ENCODE assay signal across 17 cellular contexts in the genomic region with DNA sequence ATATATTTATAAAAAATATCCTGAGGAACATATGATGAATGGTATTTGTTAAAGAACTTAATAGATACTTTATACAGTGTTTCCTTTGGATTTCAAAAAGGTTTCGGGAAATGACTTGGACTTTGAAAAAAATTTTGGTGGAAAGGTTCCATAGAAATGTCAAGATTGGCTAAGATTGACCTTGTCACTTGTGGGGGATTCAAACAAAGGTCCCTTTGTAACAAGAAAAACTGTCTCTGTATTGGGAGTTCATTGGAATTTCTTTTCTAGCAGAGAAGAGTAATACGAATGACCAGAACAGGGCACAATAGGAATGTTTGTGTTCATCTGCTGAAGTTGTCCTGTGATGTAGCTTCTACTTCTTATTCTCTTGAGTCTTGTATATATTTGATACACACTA. TPM values are rescaled to one million over a fixed set of nuclear protein-coding genes. Genes with fewer than 3 reads are reported as not detected.
DNase-seq lines count a peak whose midpoint lies in the region; ATAC-seq, FAIRE-seq and TF ChIP-seq lines count a peak whose summit lies in the region.
"Had no signal": no experiment of that assay in that cellular context is flagged by ENCODE, and none has a peak within 500 bp of the region (broad histone marks: within the 10 kb centered on the region; RNA-seq: fewer than 3 reads in every experiment).

No MANE protein-coding gene starts in this region.

- no TSS peak for BruUV-seq in HepG2 (replicated peaks; lab: Mats Ljungman, UMichigan)

- H3K4me2 ChIP-seq in HepG2 (ENCODE audit: low read depth, low read length), result peak overlapping the region; percentile 20; the same call in 1 of the 2 replicates
- H3K4me2 ChIP-seq: A549 had no signal

- no peak overlapping the region for H3K9ac ChIP-seq in HepG2 (ENCODE audit: insufficient read depth, low read depth, low read length)
- H3K9ac ChIP-seq in rectal smooth muscle tissue (ENCODE audit: low read length), result no peak overlapping the region

- peak; percentile 89 for DNase-seq in HepG2 (ENCODE audit: low spot score)
- no peak for DNase-seq in right lobe of liver
- DNase-seq in lower lobe of right lung, result no peak
- no peak for DNase-seq in D341Med (ENCODE audit: low spot score)
- no peak for DNase-seq in NCI-H1694 treated with DMSO at 0.1 percent for 48 hours (lab: John Stamatoyannopoulos, UW)
- DNase-seq: AML-193; CD4-positive, alpha-beta T cell; DND-41; EL; H9 had no signal

- H3K79me2 ChIP-seq in HepG2 (ENCODE audit: insufficient read depth, low read length), result no peaks in the 10 kb centered on the region

- intact Hi-C loops in HepG2 (cut with micrococcal nuclease; ENCODE audit: unreplicated experiment), result loop anchor here (1.0 kb wide), 2 partner anchors 24 to 87 kb away; no protein-coding TSS in a partner anchor
- intact Hi-C loops in right lobe of liver (cut with DNase I), result no loop called here
- intact Hi-C loops in lower lobe of right lung (cut with DNase I), result no loop called here

- CTCF ChIA-PET in HepG2 (lab: Yijun Ruan, JAX; ENCODE audit: low intra/inter-chr PET ratio, low total read pairs), result no interaction called here

- TF ChIP-seq RAD21 in HepG2 (CRISPR knock-in tag; IDR thresholded peaks at IDR 0.05), result no peak

- H3K9me3 ChIP-seq in HepG2 (ENCODE audit: low read length) (no peaks in the 10 kb centered on the region), right lobe of liver (no peaks in the 10 kb centered on the region), mesodermal cell (ENCODE audit: control insufficient read depth, low read length) (no peaks in the 10 kb centered on the region), lower lobe of right lung (no peaks in the 10 kb centered on the region)
- H3K9me3 ChIP-seq: A549 had no signal

- POLR2A ChIA-PET in HepG2 (lab: Yijun Ruan, JAX), result interaction anchor here (0.5 to 0.9 kb wide), 2 partner anchors 43 to 44 kb away, joined by 3 to 4 read pairs; a partner anchor contains a TSS

- H3K27ac ChIP-seq in HepG2 (ENCODE audit: extremely low read length, insufficient read depth, low read length) (peak overlapping the region; percentile 57), right lobe of liver (no peak overlapping the region), mesodermal cell (ENCODE audit: low read depth, low read length, severe bottlenecking) (peak overlapping the region; percentile 72), rectal smooth muscle tissue (ENCODE audit: low read depth, low read length) (peak overlapping the region; percentile 7), lower lobe of right lung (no peak overlapping the region)
- H3K27ac ChIP-seq: 22Rv1, A549, C4-2B had no signal

- H3K36me3 ChIP-seq in HepG2 (replicated peaks in 1 of 2; ENCODE audit: control insufficient read depth in 1 of 2, insufficient read depth in 2 of 2, low read length in 2 of 2), result no peaks in the 10 kb centered on the region
- no peaks in the 10 kb centered on the region for H3K36me3 ChIP-seq in right lobe of liver
- H3K36me3 ChIP-seq in mesodermal cell (ENCODE audit: control insufficient read depth, insufficient read depth, low read length), result no peaks in the 10 kb centered on the region
- H3K36me3 ChIP-seq in rectal smooth muscle tissue (ENCODE audit: control insufficient read depth, insufficient read depth, low read length), result no peaks in the 10 kb centered on the region
- H3K36me3 ChIP-seq in lower lobe of right lung, result no peaks in the 10 kb centered on the region

- peaks cover 54% of the 10 kb centered on the region for H3K4me1 ChIP-seq in HepG2 (ENCODE audit: insufficient read depth, low read length)
- H3K4me1 ChIP-seq in right lobe of liver, result peaks cover 0 to 16% (median 3%) of the 10 kb centered on the region in 4 donors
- H3K4me1 ChIP-seq in mesodermal cell (ENCODE audit: control insufficient read depth, insufficient read depth, low read length, poor library complexity, severe bottlenecking), result peaks cover 11% of the 10 kb centered on the region
- H3K4me1 ChIP-seq in rectal smooth muscle tissue (ENCODE audit: control insufficient read depth, insufficient read depth, low read length), result peaks cover 15% of the 10 kb centered on the region
- no peaks in the 10 kb centered on the region for H3K4me1 ChIP-seq in lower lobe of right lung
- H3K4me1 ChIP-seq: A549 had no signal

- TF ChIP-seq POLR2A in HepG2 (IDR thresholded peaks at IDR 0.05; ENCODE audit: insufficient read depth in 1 of 2, low read depth in 2 of 2, low read length in 2 of 2) (no peak), right lobe of liver (IDR thresholded peaks at IDR 0.05) (no peak)

- in situ Hi-C loops in HepG2 (cut with HindIII; ENCODE audit: extremely low pct_ligation_motif_present, low pct_unique_long_range_greater_than_20kb), result no loop called here

- H3K27me3 ChIP-seq in HepG2 (ENCODE audit: control insufficient read depth in 1 of 2, insufficient read depth in 2 of 2, low read length in 2 of 2), result no peaks in the 10 kb centered on the region
- H3K27me3 ChIP-seq in right lobe of liver, result no peaks in the 10 kb centered on the region
- H3K27me3 ChIP-seq in rectal smooth muscle tissue (ENCODE audit: control insufficient read depth, insufficient read depth, low read length), result no peaks in the 10 kb centered on the region
- H3K27me3 ChIP-seq in lower lobe of right lung (ENCODE audit: low read depth), result no peaks in the 10 kb centered on the region

- no peak overlapping the region for H2AFZ ChIP-seq in HepG2 (ENCODE audit: low read length)

- peak; percentile 70 for FAIRE-seq in HepG2 (lab: Jason Lieb, UNC)
- FAIRE-seq: A549, GM12878, H1 had no signal

- H3K4me3 ChIP-seq in HepG2 (replicated peaks in 1 of 3; ENCODE audit: insufficient read depth in 1 of 3, low read depth in 2 of 3, low read length in 3 of 3) (no peak overlapping the region; a peak in 1 of 6 replicates), right lobe of liver (no peak overlapping the region), mesodermal cell (ENCODE audit: extremely low read depth, insufficient read depth, low read length, poor library complexity, severe bottlenecking) (no peak overlapping the region), rectal smooth muscle tissue (ENCODE audit: low read length) (no peak overlapping the region), lower lobe of right lung (no peak overlapping the region)
- H3K4me3 ChIP-seq: A549, GM12878 had no signal

- H4K20me1 ChIP-seq in HepG2 (ENCODE audit: insufficient read depth, low read length), result no peaks in the 10 kb centered on the region

- peak in 1 of 2 experiments; percentile 72; a peak in 2 of 4 replicates for TF ChIP-seq EP300 in HepG2 (IDR thresholded peaks at IDR 0.05; ENCODE audit: low read depth in 2 of 2, low read length in 2 of 2)
- no peak for TF ChIP-seq EP300 in HepG2 (CRISPR knock-in tag; IDR thresholded peaks at IDR 0.05; ENCODE audit: borderline replicate concordance)

- TF ChIP-seq CTCF in HepG2 (CRISPR knock-in tag; IDR thresholded peaks at IDR 0.05) (no peak), right lobe of liver (IDR thresholded peaks at IDR 0.05) (no peak), lower lobe of right lung (IDR thresholded peaks at IDR 0.05) (no peak)

- WGBS in HepG2 (ENCODE audit: low lambda C conversion rate), result 8% methylated on average over 2 of the region's 2 CpGs
- WGBS in right lobe of liver (ENCODE audit: insufficient coverage, low coverage, low lambda C conversion rate, missing lambda C conversion rate), result 85% methylated on average over 2 of the region's 2 CpGs
- 82 to 100% methylated on average over 1 to 2 of the region's 2 CpGs for WGBS in mesodermal cell (ENCODE audit: insufficient coverage in 2 of 2), 2 experiments

- ATAC-seq in HepG2 (peak; percentile 97), right lobe of liver (no peak), lower lobe of right lung (no peak)
- ATAC-seq: A549, GM12878 had no signal

TF ChIP-seq in HepG2, 621 proteins besides CTCF, POLR2A, EP300 and RAD21 (continues in another document):
- TF ChIP-seq EEA1 (CRISPR knock-in tag; IDR thresholded peaks at IDR 0.05; ENCODE audit: borderline replicate concordance), result no peak
- TF ChIP-seq, protein P1, sequence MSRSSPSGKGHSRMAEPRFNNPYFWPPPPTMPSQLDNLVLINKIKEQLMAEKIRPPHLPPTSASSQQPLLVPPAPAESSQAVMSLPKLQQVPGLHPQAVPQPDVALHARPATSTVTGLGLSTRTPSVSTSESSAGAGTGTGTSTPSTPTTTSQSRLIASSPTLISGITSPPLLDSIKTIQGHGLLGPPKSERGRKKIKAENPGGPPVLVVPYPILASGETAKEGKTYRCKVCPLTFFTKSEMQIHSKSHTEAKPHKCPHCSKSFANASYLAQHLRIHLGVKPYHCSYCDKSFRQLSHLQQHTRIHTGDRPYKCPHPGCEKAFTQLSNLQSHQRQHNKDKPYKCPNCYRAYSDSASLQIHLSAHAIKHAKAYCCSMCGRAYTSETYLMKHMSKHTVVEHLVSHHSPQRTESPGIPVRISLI (CRISPR knock-in tag; IDR thresholded peaks at IDR 0.05; ENCODE audit: borderline replicate concordance), result peak; percentile 27; the same call in 1 of the 2 replicates

RNA-seq across cellular contexts. Expression of a gene that starts 43.2 kb away (rescaled TPM):
- total RNA-seq in HepG2 (2016; rRNA removed; fragmentation: Illumina TruSeq; extraction: Trizol) (6.1 and 6.3 TPM in 2 replicates), right lobe of liver (10 to 100 TPM in 5 of 6 experiments, 1 to 10 TPM in 1; 8.7 to 42.3 (median 24.5) TPM), lower lobe of right lung (50.9 TPM)
- 0.51 and 0.79 TPM in 2 replicates for total RNA-seq in HepG2 (2016; cell fraction: cytosol; rRNA removed; fragmentation: Illumina TruSeq; extraction: Trizol; ENCODE audit: low read depth)
- 5.5 and 6.0 TPM in 2 replicates for total RNA-seq in HepG2 (2016; cell fraction: insoluble cytoplasmic fraction; rRNA removed; fragmentation: Illumina TruSeq; extraction: Trizol)
- total RNA-seq in HepG2 (2016; cell fraction: membrane; rRNA removed; fragmentation: Illumina TruSeq; extraction: Trizol), result 2.8 and 2.9 TPM in 2 replicates
- total RNA-seq in HepG2 (2016; cell fraction: nucleus; rRNA removed; fragmentation: Illumina TruSeq; extraction: Trizol), result 8.2 and 10.7 TPM in 2 replicates
- polyA plus RNA-seq in HepG2 (2011; rRNA removed), result 0.65 and 0.74 TPM in 2 replicates
- 0.34 and 0.35 TPM in 2 replicates for polyA plus RNA-seq in HepG2 (2011; cell fraction: cytosol; rRNA removed)
- 1.5 and 1.7 TPM in 2 replicates for polyA plus RNA-seq in HepG2 (2011; cell fraction: nucleus; rRNA removed)
- 1.1 and 1.9 TPM in 2 replicates for polyA plus RNA-seq in HepG2 (2012)
- 0.27 and 0.35 TPM in 2 replicates for polyA plus RNA-seq in HepG2 (2016; cell fraction: cytosol; fragmentation: Illumina TruSeq; extraction: Trizol; ENCODE audit: low read depth)
- polyA plus RNA-seq in HepG2 (2016; cell fraction: insoluble cytoplasmic fraction; fragmentation: Illumina TruSeq; extraction: Trizol; ENCODE audit: low read depth), result 5.6 and 6.2 TPM in 2 replicates
- 1.2 and 1.5 TPM in 2 replicates for polyA plus RNA-seq in HepG2 (2016; cell fraction: membrane; fragmentation: Illumina TruSeq; extraction: Trizol; ENCODE audit: low read depth)
- polyA plus RNA-seq in HepG2 (2016; cell fraction: nucleus; fragmentation: Illumina TruSeq; extraction: Trizol; ENCODE audit: insufficient read depth, low read depth), result 9.8 and 9.9 TPM in 2 replicates
- 0.14 and 1.3 TPM in 2 replicates for polyA minus RNA-seq in HepG2 (2011; rRNA and poly(A)+ RNA removed; ENCODE audit: low replicate concordance)
- 0.88 and 0.89 TPM in 2 replicates for polyA minus RNA-seq in HepG2 (2011; cell fraction: cytosol; rRNA and poly(A)+ RNA removed)
- 4.7 and 6.1 TPM in 2 replicates for polyA minus RNA-seq in HepG2 (2011; cell fraction: nucleus; rRNA and poly(A)+ RNA removed)
- 5.2 TPM for polyA plus RNA-seq in mesodermal cell (2013, experiment 1 of 2)
- polyA plus RNA-seq in mesodermal cell (2013, experiment 2 of 2), result 4.4 TPM

Comparison
In these comparisons a context has a peak if more than half of its experiments do, and no peak if none do; other contexts are left out.
1. H3K27ac ChIP-seq: peak in HepG2 (single experiment), mesodermal cell (single experiment) and rectal smooth muscle tissue (single experiment); none in right lobe of liver (0 of 3) and lower lobe of right lung (single experiment).